Comparison of ENCODE assay signal across 18 cellular contexts in genomic region chr17:39966771-39967170, GRCh38. TPM values are rescaled to one million over a fixed set of nuclear protein-coding genes. Genes with fewer than 3 reads are reported as not detected.
A peak's percentile ranks its signal among the peaks of the same experiment; 100 is the strongest.
DNase-seq lines count a peak whose midpoint lies in the region; ATAC-seq and TF ChIP-seq lines count a peak whose summit lies in the region.
"Had no signal": no experiment of that assay in that cellular context is flagged by ENCODE, and none has a peak within 500 bp of the region (broad histone marks: within the 10 kb centered on the region; RNA-seq: fewer than 3 reads in every experiment).

No MANE protein-coding gene starts in this region.

- H3K36me3 ChIP-seq in CD4-positive, alpha-beta memory T cell (ENCODE audit: insufficient read depth, low read length) = no peaks in the 10 kb centered on the region
- no peaks in the 10 kb centered on the region for H3K36me3 ChIP-seq in adrenal gland (replicated peaks in 1 of 2)
- H3K36me3 ChIP-seq: SJCRH30 had no signal

- no peaks in the 10 kb centered on the region for H3K9me3 ChIP-seq in CD4-positive, alpha-beta memory T cell (ENCODE audit: control insufficient read depth in 1 of 2, low read length in 2 of 2)
- no peaks in the 10 kb centered on the region for H3K9me3 ChIP-seq in adrenal gland (replicated peaks in 1 of 3)
- H3K9me3 ChIP-seq: SJCRH30 had no signal

- TF ChIP-seq CTCF in CD14-positive monocyte (IDR thresholded peaks at IDR 0.05) = no peak
- TF ChIP-seq CTCF in adrenal gland (IDR thresholded peaks at IDR 0.05) = no peak

- H3K4me1 Mint-ChIP-seq in CD14-positive monocyte = peaks cover 55% of the 10 kb centered on the region
- H3K4me1 Mint-ChIP-seq in CD4-positive, alpha-beta memory T cell = peaks cover 13 to 35% (median 28%) of the 10 kb centered on the region in 4 donors
- H3K4me1 Mint-ChIP-seq in T-cell = peaks cover 20 to 38% (median 32%) of the 10 kb centered on the region in 3 donors
- H3K4me1 Mint-ChIP-seq in natural killer cell treated with Interleukin-12 subunit alpha and Interleukin-12 subunit beta and Interleukin-15 and Interleukin-18, amount 100 ng/mL, for 72 hours (ENCODE audit: low read depth in 2 of 2) = peaks cover 13 to 26% of the 10 kb centered on the region in 2 donors

- POLR2A ChIA-PET in CD4-positive, alpha-beta memory T cell (lab: Charles Lee; ENCODE audit: partially characterized antibody) = no interaction called here
- POLR2A ChIA-PET in T-cell (lab: Charles Lee) = no interaction called here

- CTCF ChIA-PET in CD4-positive, alpha-beta memory T cell (lab: Charles Lee; ENCODE audit: partially characterized antibody) = interaction anchor here (0.8 to 14.6 kb wide), 2 partner anchors 14 to 343 kb away, joined by 3 to 197 read pairs; partner anchors contain the start of gene PSMD3
- CTCF ChIA-PET in T-cell (lab: Charles Lee) = interaction anchor here in 1 of 2 donors (0.5 kb wide), 1 partner anchor 223 kb away, joined by 4 read pairs; no protein-coding TSS in a partner anchor

- DNase-seq in CD14-positive monocyte (ENCODE audit: low spot score) (no peak), T-cell (no peak), adrenal gland (no peak), middle frontal gyrus (ENCODE audit: extremely low spot score, low spot score) (no peak)
- no peak for DNase-seq in CD4-positive, alpha-beta memory T cell
- DNase-seq in natural killer cell treated with Interleukin-12 subunit alpha and Interleukin-12 subunit beta and Interleukin-15 and Interleukin-18, amount 100 ng/mL, for 72 hours (ENCODE audit: low spot score) = no peak
- DNase-seq: ACHN, NCI-H1105 treated with DMSO at 0.1 percent for 48 hours, NCI-H1694, NCI-H2081 treated with DMSO at 0.1 percent for 48 hours, NCI-H2227 treated with DMSO at 0.1 percent for 48 hours, NCI-H524 treated with DMSO at 0.1 percent for 48 hours, PC-9, SJCRH30 had no signal

- peaks cover 0 to 10% (median 4%) of the 10 kb centered on the region in 3 donors for H3K27me3 Mint-ChIP-seq in CD14-positive monocyte (ENCODE audit: low read depth in 3 of 3)
- peaks cover 8 to 12% of the 10 kb centered on the region in 2 donors for H3K27me3 Mint-ChIP-seq in CD4-positive, alpha-beta memory T cell
- H3K27me3 Mint-ChIP-seq in T-cell = peaks cover 12 to 16% of the 10 kb centered on the region in 2 donors
- H3K27me3 Mint-ChIP-seq in natural killer cell treated with Interleukin-12 subunit alpha and Interleukin-12 subunit beta and Interleukin-15 and Interleukin-18, amount 100 ng/mL, for 72 hours = peaks cover 8 to 22% of the 10 kb centered on the region in 2 donors

- H3K4me3 Mint-ChIP-seq in CD14-positive monocyte (no peak overlapping the region), T-cell (no peak overlapping the region)
- peak overlapping the region in 2 of 8 donors; percentile 6 to 36 for H3K4me3 Mint-ChIP-seq in CD4-positive, alpha-beta memory T cell
- H3K4me3 Mint-ChIP-seq in natural killer cell treated with Interleukin-12 subunit alpha and Interleukin-12 subunit beta and Interleukin-15 and Interleukin-18, amount 100 ng/mL, for 72 hours = peak overlapping the region; percentile 6
- H3K4me3 Mint-ChIP-seq: GM23338 had no signal

- ATAC-seq in T-cell (replicated peaks in 1 of 4) (no peak), HG03025 (IDR thresholded peaks at IDR 0.05; ENCODE audit: low FRiP score, unreplicated experiment) (no peak)
- no peak for ATAC-seq in natural killer cell treated with Interleukin-12 subunit alpha and Interleukin-12 subunit beta and Interleukin-15 and Interleukin-18, amount 100 ng/mL, for 72 hours
- ATAC-seq: GM23338, K562 had no signal

- no peak overlapping the region for H3K27ac ChIP-seq in CD4-positive, alpha-beta memory T cell (ENCODE audit: low read depth, low read length)
- peak overlapping the region in 2 of 5 donors; percentile 54 to 64 for H3K27ac ChIP-seq in adrenal gland
- H3K27ac ChIP-seq: PC-9, RWPE1, SJCRH30 had no signal

- WGBS in adrenal gland, 4 donors = 81 to 86% (median 83%) methylated on average over 6 of the region's 6 CpGs

- peaks cover 0 to 3% (median 0%) of the 10 kb centered on the region in 7 donors for H3K9me3 Mint-ChIP-seq in CD14-positive monocyte
- H3K9me3 Mint-ChIP-seq in CD4-positive, alpha-beta memory T cell = no peaks in the 10 kb centered on the region
- H3K9me3 Mint-ChIP-seq in T-cell = no peaks in the 10 kb centered on the region
- H3K9me3 Mint-ChIP-seq in natural killer cell treated with Interleukin-12 subunit alpha and Interleukin-12 subunit beta and Interleukin-15 and Interleukin-18, amount 100 ng/mL, for 72 hours = no peaks in the 10 kb centered on the region
- H3K9me3 Mint-ChIP-seq: GM23338 had no signal

- H3K4me3 ChIP-seq in CD4-positive, alpha-beta memory T cell (ENCODE audit: low read length in 2 of 2) = no peak overlapping the region
- H3K4me3 ChIP-seq in adrenal gland = no peak overlapping the region
- H3K4me3 ChIP-seq: GM23338, K562, PC-9, SJCRH30 had no signal

- TF ChIP-seq POLR2A in adrenal gland (IDR thresholded peaks at IDR 0.05) = no peak

- H3K36me3 Mint-ChIP-seq in CD14-positive monocyte = no peaks in the 10 kb centered on the region
- H3K36me3 Mint-ChIP-seq in CD4-positive, alpha-beta memory T cell = no peaks in the 10 kb centered on the region
- H3K36me3 Mint-ChIP-seq in T-cell = no peaks in the 10 kb centered on the region
- no peaks in the 10 kb centered on the region for H3K36me3 Mint-ChIP-seq in natural killer cell treated with Interleukin-12 subunit alpha and Interleukin-12 subunit beta and Interleukin-15 and Interleukin-18, amount 100 ng/mL, for 72 hours

- H3K4me1 ChIP-seq in CD4-positive, alpha-beta memory T cell (ENCODE audit: insufficient read depth, low read length) = peaks cover 24% of the 10 kb centered on the region
- no peaks in the 10 kb centered on the region for H3K4me1 ChIP-seq in adrenal gland (replicated peaks in 1 of 2)
- H3K4me1 ChIP-seq: SJCRH30 had no signal

- H3K27ac Mint-ChIP-seq in CD14-positive monocyte = peak overlapping the region; percentile 78 to 96 (median 89)
- H3K27ac Mint-ChIP-seq in CD4-positive, alpha-beta memory T cell = peak overlapping the region in 4 of 7 donors; percentile 17 to 68 (median 44)
- H3K27ac Mint-ChIP-seq in T-cell = peak overlapping the region; percentile 1 to 50
- H3K27ac Mint-ChIP-seq in natural killer cell treated with Interleukin-12 subunit alpha and Interleukin-12 subunit beta and Interleukin-15 and Interleukin-18, amount 100 ng/mL, for 72 hours = peak overlapping the region; percentile 5 to 10
- H3K27ac Mint-ChIP-seq: GM23338 had no signal

- H3K27me3 ChIP-seq in CD4-positive, alpha-beta memory T cell (ENCODE audit: insufficient read depth, low read length) = no peaks in the 10 kb centered on the region
- H3K27me3 ChIP-seq in adrenal gland = no peaks in the 10 kb centered on the region

- intact Hi-C loops in CD14-positive monocyte (cut with micrococcal nuclease) = no loop called here
- intact Hi-C loops in CD4-positive, alpha-beta memory T cell (cut with micrococcal nuclease) = no loop called here
- intact Hi-C loops in adrenal gland (cut with DNase I) = no loop called here

RNA-seq across cellular contexts. Expression of gene GSDMA, which starts 4.0 kb away (rescaled TPM):
- polyA plus RNA-seq in CD14-positive monocyte (not detected), adrenal gland (under 1 TPM in 2 of 3 donors, not detected in 1; 0.20 to 0.53 TPM)
- under 1 TPM; 0.23 to 0.25 TPM for total RNA-seq in CD4-positive, alpha-beta memory T cell
- polyA plus RNA-seq in CD4-positive, alpha-beta memory T cell = 1 to 10 TPM in 1 of 2 donors, under 1 TPM in 1; 0.42 to 1.1 TPM
- total RNA-seq in T-cell (1 to 10 TPM in 4 of 5 donors, under 1 TPM in 1; 0.86 to 7.6 (median 3.4) TPM), adrenal gland (1 to 10 TPM in 4 of 8 donors, under 1 TPM in 1, not detected in 3; 0.14 to 2.2 (median 1.4) TPM)
- total RNA-seq in natural killer cell treated with Interleukin-12 subunit alpha and Interleukin-12 subunit beta and Interleukin-15 and Interleukin-18, amount 100 ng/mL, for 72 hours = 1 to 10 TPM in 1 of 2 donors, under 1 TPM in 1; 0.24 to 1.1 TPM
- total RNA-seq: GM23338, SJCRH30 had no signal
- polyA plus RNA-seq: GM23338 had no signal

RNA-seq across cellular contexts. Expression of gene PSMD3, which starts 13.8 kb away (rescaled TPM):
- 10 to 100 TPM; 48.4 to 48.8 TPM for polyA plus RNA-seq in CD14-positive monocyte
- 10 to 100 TPM; 59.7 to 60.3 TPM for total RNA-seq in CD4-positive, alpha-beta memory T cell
- polyA plus RNA-seq in CD4-positive, alpha-beta memory T cell = 10 to 100 TPM; 44.6 to 47.9 TPM
- total RNA-seq in T-cell = 10 to 100 TPM; 60.8 to 69.0 (median 63.5) TPM
- 100 to 1,000 TPM; 148 to 163 TPM for total RNA-seq in natural killer cell treated with Interleukin-12 subunit alpha and Interleukin-12 subunit beta and Interleukin-15 and Interleukin-18, amount 100 ng/mL, for 72 hours
- total RNA-seq in adrenal gland = 100 to 1,000 TPM in 3 of 8 donors, 10 to 100 TPM in 5; 78.8 to 123 (median 97.3) TPM
- 100 to 1,000 TPM in 1 of 3 donors, 10 to 100 TPM in 2; 42.8 to 109 (median 54.5) TPM for polyA plus RNA-seq in adrenal gland

RNA-seq across cellular contexts. Expression of gene LRRC3C, which starts 39.2 kb away (rescaled TPM):
- polyA plus RNA-seq in CD14-positive monocyte = not detected
- total RNA-seq in CD4-positive, alpha-beta memory T cell = not detected
- polyA plus RNA-seq in CD4-positive, alpha-beta memory T cell = not detected
- not detected for total RNA-seq in T-cell
- not detected for total RNA-seq in natural killer cell treated with Interleukin-12 subunit alpha and Interleukin-12 subunit beta and Interleukin-15 and Interleukin-18, amount 100 ng/mL, for 72 hours
- total RNA-seq in adrenal gland = not detected
- polyA plus RNA-seq in adrenal gland = not detected
- total RNA-seq: K562, PC-9, SJCRH30 had no signal
- polyA plus RNA-seq: GM23338, K562 had no signal

RNA-seq across cellular contexts. Expression of gene ORMDL3, which starts 39.4 kb away (rescaled TPM):
- polyA plus RNA-seq in CD14-positive monocyte (10 to 100 TPM in 1 of 2 donors, 1 to 10 TPM in 1; 9.4 to 11.8 TPM), adrenal gland (100 to 1,000 TPM in 1 of 3 donors, 10 to 100 TPM in 2; 40.4 to 102 (median 52.1) TPM)
- 10 to 100 TPM; 79.6 to 87.2 TPM for total RNA-seq in CD4-positive, alpha-beta memory T cell
- polyA plus RNA-seq in CD4-positive, alpha-beta memory T cell = 100 to 1,000 TPM in 1 of 2 donors, 10 to 100 TPM in 1; 90.4 to 161 TPM
- total RNA-seq in T-cell (100 to 1,000 TPM in 4 of 5 donors, 10 to 100 TPM in 1; 88.3 to 164 (median 124) TPM), adrenal gland (10 to 100 TPM; 29.1 to 76.7 (median 50.9) TPM)
- total RNA-seq in natural killer cell treated with Interleukin-12 subunit alpha and Interleukin-12 subunit beta and Interleukin-15 and Interleukin-18, amount 100 ng/mL, for 72 hours = 100 to 1,000 TPM in 1 of 2 donors, 10 to 100 TPM in 1; 94.2 to 124 TPM

RNA-seq across cellular contexts. Expression of gene GSDMB, which starts 48.3 kb away (rescaled TPM):
- not detected for polyA plus RNA-seq in CD14-positive monocyte
- total RNA-seq in CD4-positive, alpha-beta memory T cell = 10 to 100 TPM; 41.4 to 47.4 TPM
- 1 to 10 TPM; 3.2 to 3.9 TPM for polyA plus RNA-seq in CD4-positive, alpha-beta memory T cell
- 10 to 100 TPM; 29.3 to 68.0 (median 51.4) TPM for total RNA-seq in T-cell
- total RNA-seq in natural killer cell treated with Interleukin-12 subunit alpha and Interleukin-12 subunit beta and Interleukin-15 and Interleukin-18, amount 100 ng/mL, for 72 hours = 10 to 100 TPM; 39.0 to 54.1 TPM
- total RNA-seq in adrenal gland = 1 to 10 TPM in 4 of 8 donors, under 1 TPM in 3, not detected in 1; 0.53 to 3.0 (median 1.1) TPM
- polyA plus RNA-seq in adrenal gland = 10 to 100 TPM in 2 of 3 donors, under 1 TPM in 1; 0.51 to 11.7 (median 10.0) TPM

Comparison
In these comparisons a context has a peak if more than half of its experiments do, and no peak if none do; other contexts are left out.
1. H3K27ac Mint-ChIP-seq: peak in every context shown above with its lines; median percentile 89 in CD14-positive monocyte; 44 in CD4-positive, alpha-beta memory T cell; 26 in T-cell; 8 in natural killer cell treated with Interleukin-12 subunit alpha and Interleukin-12 subunit beta and Interleukin-15 and Interleukin-18, amount 100 ng/mL, for 72 hours.